Comparison of ENCODE assay signal across 8 cellular contexts in the genomic region with DNA sequence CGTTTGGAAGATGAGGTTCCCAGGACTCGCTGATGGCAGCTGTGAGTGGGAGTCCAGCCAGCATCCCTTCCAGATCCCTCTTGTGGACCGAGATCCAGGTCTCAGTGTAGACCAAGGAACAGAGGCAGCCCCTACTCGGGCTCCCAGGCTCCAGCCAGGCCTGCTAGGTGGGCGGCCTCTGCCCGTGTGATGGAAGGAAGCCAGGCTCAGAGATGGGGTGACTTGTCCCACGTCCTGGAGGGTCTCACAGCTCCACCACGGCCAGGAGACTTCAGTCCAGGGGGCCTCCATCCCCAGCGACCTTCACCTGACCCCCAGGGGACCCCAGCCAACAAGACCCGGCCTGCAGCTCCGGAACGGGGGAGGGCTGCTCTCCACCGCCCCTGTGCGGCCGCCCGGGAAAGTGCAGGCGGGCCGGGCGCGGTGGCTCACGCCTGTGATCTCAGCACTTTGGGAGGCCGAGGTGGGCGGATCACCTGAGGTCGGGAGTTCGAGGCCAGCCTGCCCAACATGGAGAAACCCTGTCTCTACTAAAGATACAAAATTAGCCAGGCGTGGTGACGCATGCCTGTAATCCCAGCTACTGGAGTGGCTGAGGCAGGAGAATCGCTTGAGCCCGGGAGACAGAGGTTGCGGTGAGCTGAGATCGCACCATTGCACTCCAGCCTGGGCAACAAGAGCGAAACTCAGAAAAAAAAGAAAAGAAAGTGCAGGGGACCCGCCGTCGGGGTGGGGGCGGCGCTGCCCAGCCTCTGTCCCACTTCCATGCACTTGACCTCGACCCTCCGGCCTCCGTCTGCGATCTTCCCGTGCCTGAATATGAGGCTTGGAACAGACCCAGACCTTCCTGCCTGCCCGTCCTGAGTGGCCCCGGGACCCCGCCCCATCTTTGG. TPM values are rescaled to one million over a fixed set of nuclear protein-coding genes. Genes with fewer than 3 reads are reported as not detected.
DNase-seq lines count a peak whose midpoint lies in the region; ATAC-seq, FAIRE-seq and TF ChIP-seq lines count a peak whose summit lies in the region.

No MANE protein-coding gene starts in this region.

- FAIRE-seq in kidney (lab: Jason Lieb, UNC) = no peak

- H3K36me3 ChIP-seq in NT2/D1 (ENCODE audit: insufficient read depth, insufficient read length, low read length) (no peaks in the 10 kb centered on the region), adipocyte (ENCODE audit: control insufficient read depth, insufficient read depth, low read length, severe bottlenecking) (no peaks in the 10 kb centered on the region), kidney (ENCODE audit: control insufficient read depth in 1 of 2, insufficient read depth in 2 of 2, low read length in 2 of 2) (no peaks in the 10 kb centered on the region), testis (ENCODE audit: low read depth, missing control alignments) (no peaks in the 10 kb centered on the region)

- TF ChIP-seq POLR2A in testis (IDR thresholded peaks at IDR 0.05) = no peak

- WGBS in testis, 2 donors = 7 to 17% methylated on average over 26 to 45 of the region's 45 CpGs

- H3K9ac ChIP-seq in NT2/D1 (ENCODE audit: insufficient read length, low read depth) (peak overlapping the region; percentile 32), adipocyte (ENCODE audit: low read length) (no peak overlapping the region), kidney (ENCODE audit: low read length in 2 of 2) (no peak overlapping the region)

- no peak overlapping the region for H3K27ac ChIP-seq in kidney (ENCODE audit: low read depth in 2 of 2, low read length in 2 of 2)
- no peak overlapping the region for H3K27ac ChIP-seq in testis

- H3K9me3 ChIP-seq in NT2/D1 (ENCODE audit: insufficient read depth, low read length) (no peaks in the 10 kb centered on the region), adipocyte (ENCODE audit: control insufficient read depth, low read length) (no peaks in the 10 kb centered on the region), kidney (ENCODE audit: control insufficient read depth in 1 of 2, low read length in 2 of 2) (no peaks in the 10 kb centered on the region), testis (no peaks in the 10 kb centered on the region)

- no peak for ATAC-seq in HG03571 (IDR thresholded peaks at IDR 0.05; ENCODE audit: unreplicated experiment)

- intact Hi-C loops in kidney (cut with DNase I) (no loop called here), testis (cut with DNase I; ENCODE audit: low total_unique reads) (no loop called here), posterior vena cava (cut with DNase I) (no loop called here)

- peaks cover 25% of the 10 kb centered on the region for H3K27me3 ChIP-seq in NT2/D1 (ENCODE audit: insufficient read depth, insufficient read length)
- H3K27me3 ChIP-seq in adipocyte (replicated peaks; ENCODE audit: control insufficient read depth, insufficient read depth, low read length) = peaks cover 6% of the 10 kb centered on the region
- no peaks in the 10 kb centered on the region for H3K27me3 ChIP-seq in testis

- H3K4me3 ChIP-seq in NT2/D1 (ENCODE audit: insufficient read length, low read depth) (peak overlapping the region; percentile 15), adipocyte (ENCODE audit: low read length) (no peak overlapping the region), kidney (ENCODE audit: low read length in 2 of 2) (no peak overlapping the region), testis (no peak overlapping the region)

- peak; percentile 30 for TF ChIP-seq CTCF in kidney (IDR thresholded peaks at IDR 0.05; ENCODE audit: borderline replicate concordance, extremely low read depth, insufficient read depth)
- TF ChIP-seq CTCF in testis (IDR thresholded peaks at IDR 0.05) = peak; percentile 20 to 78 (median 74)

- H3K4me1 ChIP-seq in NT2/D1 (ENCODE audit: insufficient read depth, insufficient read length) (peaks cover 15% of the 10 kb centered on the region), adipocyte (ENCODE audit: control insufficient read depth, insufficient read depth, low read length) (no peaks in the 10 kb centered on the region), kidney (ENCODE audit: control insufficient read depth in 1 of 2, insufficient read depth in 1 of 2, low read depth in 1 of 2, low read length in 2 of 2) (peaks cover 0 to 4% of the 10 kb centered on the region in 2 donors), testis (peaks cover 12% of the 10 kb centered on the region)

- DNase-seq in NCI-H2227 (lab: John Stamatoyannopoulos, UW; ENCODE audit: unreplicated experiment) = peak; percentile 42
- DNase-seq in NCI-H2227 treated with DMSO at 0.1 percent for 48 hours (lab: John Stamatoyannopoulos, UW) = no peak
- DNase-seq in NT2/D1 (ENCODE audit: low read depth, low spot score) = no peak
- DNase-seq in adipocyte (ENCODE audit: low read depth) = peak; percentile 35
- no peak for DNase-seq in kidney
- DNase-seq in testis = no peak
- DNase-seq in posterior vena cava (ENCODE audit: low spot score) = no peak

RNA-seq across cellular contexts. Expression of gene MADCAM1, which starts 0.6 kb away (rescaled TPM):
- total RNA-seq in kidney (0.50 TPM), testis (1 to 10 TPM; 2.2 to 2.3 TPM), posterior vena cava (under 1 TPM in 1 of 2 donors, not detected in 1; 0.42 TPM)
- polyA plus RNA-seq in kidney (ENCODE audit: insufficient read depth, low read depth, low replicate concordance) (0.77 TPM), testis (ENCODE audit: insufficient read depth, low read depth, low replicate concordance) (1.6 TPM)

RNA-seq across cellular contexts. Expression of gene TPGS1, which starts 11.6 kb away (rescaled TPM):
- total RNA-seq in kidney = 23.1 TPM
- polyA plus RNA-seq in kidney (ENCODE audit: insufficient read depth, low read depth, low replicate concordance) = 17.9 TPM
- total RNA-seq in testis = 100 to 1,000 TPM in 1 of 2 donors, 10 to 100 TPM in 1; 98.5 to 104 TPM
- polyA plus RNA-seq in testis (ENCODE audit: insufficient read depth, low read depth, low replicate concordance) = 5.4 TPM
- 10 to 100 TPM; 21.0 to 21.2 TPM for total RNA-seq in posterior vena cava

RNA-seq across cellular contexts. Expression of gene SHC2, which starts 34.9 kb away (rescaled TPM):
- 24.4 TPM for total RNA-seq in kidney
- polyA plus RNA-seq in kidney (ENCODE audit: insufficient read depth, low read depth, low replicate concordance) = 10.7 TPM
- total RNA-seq in testis = 10 to 100 TPM; 57.8 to 67.3 TPM
- 26.7 TPM for polyA plus RNA-seq in testis (ENCODE audit: insufficient read depth, low read depth, low replicate concordance)
- total RNA-seq in posterior vena cava = 10 to 100 TPM; 21.0 to 21.9 TPM

RNA-seq across cellular contexts. Expression of gene CDC34, which starts 35.9 kb away (rescaled TPM):
- total RNA-seq in kidney (33.8 TPM), testis (100 to 1,000 TPM; 205 to 249 TPM), posterior vena cava (10 to 100 TPM; 41.1 to 45.8 TPM)
- polyA plus RNA-seq in kidney (ENCODE audit: insufficient read depth, low read depth, low replicate concordance) (72.3 TPM), testis (ENCODE audit: insufficient read depth, low read depth, low replicate concordance) (149 TPM)

RNA-seq across cellular contexts. Expression of gene GZMM, which starts 48.2 kb away (rescaled TPM):
- total RNA-seq in kidney (2.8 TPM), testis (1 to 10 TPM in 1 of 2 donors, under 1 TPM in 1; 0.31 to 1.4 TPM), posterior vena cava (under 1 TPM; 0.74 to 0.76 TPM)
- polyA plus RNA-seq in kidney (ENCODE audit: insufficient read depth, low read depth, low replicate concordance) (not detected), testis (ENCODE audit: insufficient read depth, low read depth, low replicate concordance) (2.2 TPM)

Comparison
In these comparisons a context has a peak if more than half of its experiments do, and no peak if none do; other contexts are left out.
1. DNase-seq: peak in NCI-H2227 (single experiment) and adipocyte (single experiment); none in NCI-H2227 treated with DMSO at 0.1 percent for 48 hours (single experiment), NT2/D1 (single experiment), kidney (single experiment), testis (single experiment) and posterior vena cava (single experiment).